Comparison of ENCODE assay signal across 1 cellular context in the genomic region with DNA sequence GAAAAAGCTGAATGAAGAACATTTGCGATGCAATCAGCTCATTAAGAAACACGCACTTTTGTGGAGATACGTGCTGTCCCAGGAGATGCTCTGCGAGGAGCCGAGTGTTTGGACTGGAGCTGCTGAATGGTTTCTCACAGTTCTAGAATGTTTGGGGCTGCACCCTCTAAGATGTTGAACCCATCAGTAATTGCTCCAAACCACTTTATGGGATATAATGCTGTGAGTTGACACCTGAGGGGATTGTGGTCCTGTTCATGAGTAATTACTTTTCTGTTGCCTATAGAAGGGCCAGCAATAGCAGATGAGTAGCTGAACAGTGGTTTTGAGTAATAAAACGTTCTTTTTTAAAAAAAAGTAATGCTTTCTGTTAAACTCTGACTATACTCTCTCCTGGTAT.
TF ChIP-seq lines count a peak whose summit lies in the region.

No MANE protein-coding gene starts in this region.

TF ChIP-seq in WTC11, 78 proteins besides CTCF, POLR2A, EP300 and RAD21 (continued from another document):
- TF ChIP-seq ZNF671 (CRISPR knock-in tag; IDR thresholded peaks at IDR 0.05) (no peak), ATF3 (CRISPR knock-in tag; conservative IDR thresholded peaks at IDR 0.05) (no peak), ZNF423 (CRISPR knock-in tag; IDR thresholded peaks at IDR 0.05) (no peak), TEAD1 (CRISPR knock-in tag; IDR thresholded peaks at IDR 0.05) (no peak), JAZF1 (CRISPR knock-in tag; IDR thresholded peaks at IDR 0.05) (no peak), NFYB (CRISPR knock-in tag; conservative IDR thresholded peaks at IDR 0.05; ENCODE audit: low read depth) (no peak)
